8 cellular contexts compared by ENCODE assay signal in the genomic region with DNA sequence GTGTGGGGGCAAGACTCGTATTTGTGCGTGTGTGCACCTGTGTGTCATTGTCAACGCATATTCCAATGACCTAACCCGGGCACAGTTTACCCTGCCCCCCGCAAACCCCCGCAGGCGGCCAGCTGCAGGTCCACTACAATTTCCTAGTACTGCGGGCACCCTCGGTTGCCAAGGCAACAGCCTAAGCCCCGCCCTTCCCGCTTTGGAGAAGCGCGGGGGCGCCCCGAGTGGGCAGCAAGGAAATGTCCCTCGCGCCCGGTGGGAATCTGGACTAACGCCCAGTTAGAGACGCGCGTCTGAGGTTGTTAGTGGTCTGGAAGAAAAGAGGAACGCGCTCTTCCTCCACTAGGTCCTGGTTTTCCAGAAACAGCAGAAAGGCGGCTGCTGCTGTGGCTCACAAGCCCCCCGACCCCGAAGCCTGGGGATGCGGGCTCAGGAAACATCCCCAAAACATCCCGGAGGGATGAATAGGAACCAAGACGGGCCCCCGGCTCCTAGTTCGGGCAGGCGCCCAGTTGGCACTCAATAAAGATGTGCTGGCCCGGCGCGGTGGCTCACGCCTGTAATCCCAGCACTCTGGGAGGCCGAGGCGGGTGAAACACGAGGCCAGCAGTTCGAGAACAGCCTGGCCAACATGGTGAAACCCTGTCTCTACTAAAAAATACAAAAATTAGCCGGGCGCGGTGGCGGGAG. TPM values are rescaled to one million over a fixed set of nuclear protein-coding genes. Genes with fewer than 3 reads are reported as not detected.
DNase-seq lines count a peak whose midpoint lies in the region; ATAC-seq and TF ChIP-seq lines count a peak whose summit lies in the region.

No MANE protein-coding gene starts in this region.

- CTCF ChIA-PET in activated CD4-positive, alpha-beta T cell treated with anti-CD3 and anti-CD28 coated beads for 36 hours (lab: Charles Lee) = interaction anchor here (0.5 to 3.1 kb wide), 4 partner anchors 33 to 172 kb away, joined by 3 to 30 read pairs (median 4); partner anchors contain the start of genes PARP3 and RRP9

- H3K4me3 ChIP-seq in kidney epithelial cell (ENCODE audit: low read depth, low read length) (peak overlapping the region; percentile 48), skin epidermis (peak overlapping the region in 6 of 7 experiments; percentile 51 to 67 (median 60))

- POLR2A ChIA-PET in activated CD4-positive, alpha-beta T cell treated with anti-CD3 and anti-CD28 coated beads for 36 hours (lab: Charles Lee) = interaction anchor here (1.1 kb wide), 1 partner anchor 17 kb away, joined by 3 read pairs; no protein-coding TSS in a partner anchor

- H3K4me3 Mint-ChIP-seq in activated CD4-positive, alpha-beta T cell treated with anti-CD3 and anti-CD28 coated beads for 36 hours = peak overlapping the region; percentile 97
- peak overlapping the region; percentile 84 for H3K4me3 Mint-ChIP-seq in central memory CD8-positive, alpha-beta T cell

- H3K27me3 Mint-ChIP-seq in activated CD4-positive, alpha-beta T cell treated with anti-CD3 and anti-CD28 coated beads for 36 hours = no peaks in the 10 kb centered on the region
- H3K27me3 Mint-ChIP-seq in central memory CD8-positive, alpha-beta T cell = no peaks in the 10 kb centered on the region

- H3K4me1 Mint-ChIP-seq in activated CD4-positive, alpha-beta T cell treated with anti-CD3 and anti-CD28 coated beads for 36 hours = peaks cover 33% of the 10 kb centered on the region
- H3K4me1 Mint-ChIP-seq in central memory CD8-positive, alpha-beta T cell = peaks cover 36% of the 10 kb centered on the region

- H3K27me3 ChIP-seq in kidney epithelial cell (ENCODE audit: control insufficient read depth, insufficient read depth, low read length) = no peaks in the 10 kb centered on the region

- peak overlapping the region; percentile 89 for H3K27ac Mint-ChIP-seq in activated CD4-positive, alpha-beta T cell treated with anti-CD3 and anti-CD28 coated beads for 36 hours
- peak overlapping the region; percentile 78 for H3K27ac Mint-ChIP-seq in central memory CD8-positive, alpha-beta T cell (ENCODE audit: low read depth)

- H3K36me3 Mint-ChIP-seq in activated CD4-positive, alpha-beta T cell treated with anti-CD3 and anti-CD28 coated beads for 36 hours (ENCODE audit: low read depth) = peaks cover 9% of the 10 kb centered on the region
- H3K36me3 Mint-ChIP-seq in central memory CD8-positive, alpha-beta T cell (ENCODE audit: insufficient read depth) = peaks cover 18% of the 10 kb centered on the region

- peak; percentile 55 for DNase-seq in activated CD4-positive, alpha-beta T cell treated with anti-CD3 and anti-CD28 coated beads for 36 hours
- no peak for DNase-seq in activated CD4-positive, alpha-beta T cell treated with anti-CD3 and anti-CD28 coated beads for 4 hours
- DNase-seq in OCI-M1 (lab: John Stamatoyannopoulos, UW) (peak; percentile 62), kidney epithelial cell (ENCODE audit: low read depth) (no peak), SW 1271 (lab: John Stamatoyannopoulos, UW) (no peak)
- DNase-seq in central memory CD8-positive, alpha-beta T cell (ENCODE audit: low spot score in 2 of 2) = no peak

- H3K9me3 Mint-ChIP-seq in activated CD4-positive, alpha-beta T cell treated with anti-CD3 and anti-CD28 coated beads for 36 hours (ENCODE audit: low read depth) = no peaks in the 10 kb centered on the region
- no peaks in the 10 kb centered on the region for H3K9me3 Mint-ChIP-seq in central memory CD8-positive, alpha-beta T cell

- peaks cover 1% of the 10 kb centered on the region for H3K36me3 ChIP-seq in kidney epithelial cell (ENCODE audit: control insufficient read depth, insufficient read depth, low read length)

- ATAC-seq in activated CD4-positive, alpha-beta T cell treated with anti-CD3 and anti-CD28 coated beads for 36 hours = no peak
- ATAC-seq in central memory CD8-positive, alpha-beta T cell (replicated peaks; ENCODE audit: extremely low read depth, poor library complexity, severe bottlenecking) = no peak
- ATAC-seq in HG02840 (IDR thresholded peaks at IDR 0.05; ENCODE audit: low FRiP score, unreplicated experiment) = no peak

- intact Hi-C loops in activated CD4-positive, alpha-beta T cell treated with anti-CD3 and anti-CD28 coated beads for 36 hours (cut with DNase I, micrococcal nuclease) = loop anchor here (1.0 to 10.0 kb wide), 5 partner anchors 19 to 709 kb away; partner anchors contain the start of genes GNL3 (in 1 of the 2), PBRM1 (in 1 of the 2), POC1A (in 1 of the 2) and RBM15B (in 1 of the 2)

- peak; percentile 6 for TF ChIP-seq CTCF in kidney epithelial cell (IDR thresholded peaks at IDR 0.05; ENCODE audit: insufficient read depth, low read length, poor library complexity, severe bottlenecking)

- H3K27ac ChIP-seq in skin epidermis = peak overlapping the region in 12 of 21 experiments; percentile 17 to 93 (median 80)

RNA-seq across cellular contexts. Expression of gene ABHD14A, which starts 1.1 kb away (rescaled TPM):
- total RNA-seq in activated CD4-positive, alpha-beta T cell treated with anti-CD3 and anti-CD28 coated beads for 36 hours = 1 to 10 TPM; 6.3 to 7.5 TPM
- 15.3 and 16.8 TPM in 2 replicates for total RNA-seq in kidney epithelial cell

RNA-seq across cellular contexts. Expression of gene ABHD14B, which starts 2.2 kb away (rescaled TPM):
- total RNA-seq in activated CD4-positive, alpha-beta T cell treated with anti-CD3 and anti-CD28 coated beads for 36 hours = 10 to 100 TPM; 62.4 to 65.0 TPM
- total RNA-seq in kidney epithelial cell = 36.3 and 50.5 TPM in 2 replicates

RNA-seq across cellular contexts. Expression of gene ACY1, which starts 7.3 kb away (rescaled TPM):
- 10 to 100 TPM; 61.5 to 90.0 TPM for total RNA-seq in activated CD4-positive, alpha-beta T cell treated with anti-CD3 and anti-CD28 coated beads for 36 hours
- total RNA-seq in kidney epithelial cell = 59.4 and 69.0 TPM in 2 replicates

RNA-seq across cellular contexts. Expression of gene PCBP4, which starts 8.7 kb away (rescaled TPM):
- total RNA-seq in activated CD4-positive, alpha-beta T cell treated with anti-CD3 and anti-CD28 coated beads for 36 hours = 10 to 100 TPM; 12.5 to 13.6 TPM
- total RNA-seq in kidney epithelial cell = 123 and 144 TPM in 2 replicates

RNA-seq across cellular contexts. Expression of gene RPL29, which starts 19.7 kb away (rescaled TPM):
- 1,000 to 10,000 TPM; 1,975 to 2,071 TPM for total RNA-seq in activated CD4-positive, alpha-beta T cell treated with anti-CD3 and anti-CD28 coated beads for 36 hours
- 2,366 and 2,384 TPM in 2 replicates for total RNA-seq in kidney epithelial cell

Comparison
In these comparisons a context has a peak if more than half of its experiments do, and no peak if none do; other contexts are left out.
1. DNase-seq: peak in activated CD4-positive, alpha-beta T cell treated with anti-CD3 and anti-CD28 coated beads for 36 hours (single experiment) and OCI-M1 (single experiment); none in activated CD4-positive, alpha-beta T cell treated with anti-CD3 and anti-CD28 coated beads for 4 hours (0 of 2), central memory CD8-positive, alpha-beta T cell (0 of 2), kidney epithelial cell (single experiment) and SW 1271 (0 of 2).